In genomic region chr9:137255448-137256114, GRCh38 we compare ENCODE assay signal across 9 cellular contexts. TPM values are rescaled to one million over a fixed set of nuclear protein-coding genes. Genes with fewer than 3 reads are reported as not detected.
DNase-seq lines count a peak whose midpoint lies in the region; ATAC-seq and TF ChIP-seq lines count a peak whose summit lies in the region.
"Had no signal": no experiment of that assay in that cellular context is flagged by ENCODE, and none has a peak within 500 bp of the region (broad histone marks: within the 10 kb centered on the region; RNA-seq: fewer than 3 reads in every experiment).

No MANE protein-coding gene starts in this region.

- no TSS peak for BruUV-seq in A673 (replicated peaks; lab: Mats Ljungman, UMichigan)

- H3K27me3 ChIP-seq in A673 (replicated peaks; ENCODE audit: insufficient read depth, low read depth, low read length, poor library complexity) (no peaks in the 10 kb centered on the region), HUES64 (ENCODE audit: insufficient read depth, low read length) (no peaks in the 10 kb centered on the region), iPS-15b (ENCODE audit: control insufficient read depth, insufficient read depth, low read length) (no peaks in the 10 kb centered on the region)

- peak; percentile 25 for ATAC-seq in GM18861 (IDR thresholded peaks at IDR 0.05; ENCODE audit: unreplicated experiment)
- no peak for ATAC-seq in HG03025 (IDR thresholded peaks at IDR 0.05; ENCODE audit: low FRiP score, unreplicated experiment)

- intact Hi-C loops in A673 (cut with micrococcal nuclease; ENCODE audit: unreplicated experiment): no loop called here

- H3K36me3 ChIP-seq in A673 (ENCODE audit: insufficient read depth, low read length, poor library complexity, severe bottlenecking) (peaks cover 16% of the 10 kb centered on the region), HUES64 (ENCODE audit: insufficient read depth, low read length) (peaks cover 25% of the 10 kb centered on the region), iPS-15b (ENCODE audit: control insufficient read depth, insufficient read depth, low read length) (peaks cover 15% of the 10 kb centered on the region)

- DNase-seq in A673 (ENCODE audit: low spot score): no peak
- no peak for DNase-seq in CD1c-positive myeloid dendritic cell (ENCODE audit: extremely low spot score)

- no peak for TF ChIP-seq CTCF in A673 (conservative IDR thresholded peaks at IDR 0.05; ENCODE audit: low read depth, low read length)

- H3K27ac Mint-ChIP-seq in activated naive CD8-positive, alpha-beta T cell: no peak overlapping the region

- H3K4me3 Mint-ChIP-seq in activated naive CD8-positive, alpha-beta T cell: peak overlapping the region; percentile 87

- H3K27ac ChIP-seq in A673 (ENCODE audit: low read depth, low read length, poor library complexity, severe bottlenecking) (peak overlapping the region; percentile 79), HUES64 (ENCODE audit: low read depth, low read length) (0 out of 2 replicates have a peak overlapping the region, but pooled peaks have one; percentile 45), skin epidermis (peak overlapping the region; percentile 27 to 95 (median 87))

- no peaks in the 10 kb centered on the region for H3K27me3 Mint-ChIP-seq in activated naive CD8-positive, alpha-beta T cell

- POLR2A ChIA-PET in A673 (lab: Charles Lee; ENCODE audit: low non-redundant PET): interaction anchor here (1.1 kb wide), 1 partner anchor 15 kb away, joined by 3 read pairs; the partner anchor contains the start of gene TUBB4B

- H3K4me3 ChIP-seq in A673 (ENCODE audit: low read depth, low read length, poor library complexity, severe bottlenecking) (peak overlapping the region; percentile 88), HUES64 (ENCODE audit: low read length) (peak overlapping the region; percentile 93), iPS-15b (ENCODE audit: low read depth, low read length) (peak overlapping the region; percentile 80), skin epidermis (peak overlapping the region; percentile 73 to 100 (median 99))

- no peaks in the 10 kb centered on the region for H3K9me3 Mint-ChIP-seq in activated naive CD8-positive, alpha-beta T cell (ENCODE audit: low read depth)

- H3K4me1 ChIP-seq in A673 (ENCODE audit: insufficient read depth, low read length, poor library complexity, severe bottlenecking): peaks cover 15% of the 10 kb centered on the region
- H3K4me1 ChIP-seq in HUES64 (ENCODE audit: insufficient read depth, low read length): peaks cover 5% of the 10 kb centered on the region; the same call in 1 of the 2 replicates
- peaks cover 4% of the 10 kb centered on the region for H3K4me1 ChIP-seq in iPS-15b (ENCODE audit: control insufficient read depth, insufficient read depth, low read length)

- CTCF ChIA-PET in A673 (lab: Charles Lee): no interaction called here

- H3K9ac ChIP-seq in HUES64 (ENCODE audit: low read depth, low read length): peak overlapping the region; percentile 88
- peak overlapping the region; percentile 79 for H3K9ac ChIP-seq in iPS-15b (ENCODE audit: low read depth, low read length)

- 4% methylated on average over 51 of the region's 51 CpGs for WGBS in HUES64

- H3K9me3 ChIP-seq in A673 (ENCODE audit: low read depth, low read length, poor library complexity, severe bottlenecking) (no peaks in the 10 kb centered on the region), HUES64 (ENCODE audit: insufficient read depth, low read depth, low read length) (no peaks in the 10 kb centered on the region), iPS-15b (ENCODE audit: control insufficient read depth, insufficient read depth, low read length) (no peaks in the 10 kb centered on the region)

- H3K4me1 Mint-ChIP-seq in activated naive CD8-positive, alpha-beta T cell (ENCODE audit: low read depth): peaks cover 14% of the 10 kb centered on the region

- no peaks in the 10 kb centered on the region for H3K36me3 Mint-ChIP-seq in activated naive CD8-positive, alpha-beta T cell

RNA-seq across cellular contexts. Expression of gene NELFB, which starts 0.5 kb away (rescaled TPM):
- total RNA-seq in A673 (2021): 72.6 and 78.1 TPM in 2 replicates
- polyA plus RNA-seq in HUES64 (2013, experiment 1 of 2): 46.6 TPM
- 44.0 TPM for polyA plus RNA-seq in HUES64 (2013, experiment 2 of 2)

RNA-seq across cellular contexts. Expression of gene STPG3, which starts 4.5 kb away (rescaled TPM):
- 0.35 TPM in 1 of 2 replicates, not detected in the other for total RNA-seq in A673 (2021)
- polyA plus RNA-seq in HUES64 (2013, experiment 1 of 2): not detected
- not detected for polyA plus RNA-seq in HUES64 (2013, experiment 2 of 2)
- total RNA-seq: LHCN-M2 had no signal

RNA-seq across cellular contexts. Expression of gene TUBB4B, which starts 14.5 kb away (rescaled TPM):
- total RNA-seq in A673 (2021): 645 and 714 TPM in 2 replicates
- 261 TPM for polyA plus RNA-seq in HUES64 (2013, experiment 1 of 2)
- polyA plus RNA-seq in HUES64 (2013, experiment 2 of 2): 276 TPM

RNA-seq across cellular contexts. Expression of gene TOR4A, which starts 21.9 kb away (rescaled TPM):
- total RNA-seq in A673 (2021): 0.82 and 1.4 TPM in 2 replicates
- 7.3 TPM for polyA plus RNA-seq in HUES64 (2013, experiment 1 of 2)
- 8.5 TPM for polyA plus RNA-seq in HUES64 (2013, experiment 2 of 2)

RNA-seq across cellular contexts. Expression of gene SLC34A3, which starts 24.9 kb away (rescaled TPM):
- total RNA-seq in A673 (2021): not detected in 2 replicates
- polyA plus RNA-seq in HUES64 (2013, experiment 1 of 2): not detected
- polyA plus RNA-seq in HUES64 (2013, experiment 2 of 2): not detected
